In the genomic region with DNA sequence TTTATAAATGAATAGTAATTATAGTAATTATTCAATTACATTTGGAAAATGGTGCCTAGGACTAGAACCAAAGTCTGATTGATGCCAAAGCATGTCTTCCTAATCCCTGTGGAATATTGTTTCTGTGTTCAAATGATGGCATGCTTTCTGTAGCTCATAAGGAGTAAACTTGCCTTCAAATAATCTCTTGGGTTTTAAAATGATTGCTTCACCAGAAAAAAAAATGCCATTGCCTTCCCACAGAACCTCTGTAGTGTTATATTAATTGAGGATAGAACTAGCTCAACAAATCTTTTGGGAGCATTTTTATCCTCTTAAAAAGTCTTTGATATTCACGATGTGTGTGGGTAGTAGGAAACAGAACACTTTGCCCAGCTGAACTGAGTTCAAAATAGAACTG, we compare ENCODE assay signal across 2 cellular contexts.
TF ChIP-seq lines count a peak whose summit lies in the region.

No MANE protein-coding gene starts in this region.

TF ChIP-seq in SK-N-SH, 30 proteins besides CTCF, POLR2A, EP300 and RAD21 (continued from another document):
- TF ChIP-seq RCOR1 (IDR thresholded peaks at IDR 0.05; ENCODE audit: low read length) (no peak), RFX5 (IDR thresholded peaks at IDR 0.05; ENCODE audit: low read length) (no peak), REST (IDR thresholded peaks at IDR 0.05; ENCODE audit: low read depth, low read length) (no peak), JUND (IDR thresholded peaks at IDR 0.05) (no peak), ELF1 (IDR thresholded peaks at IDR 0.05) (no peak), GATA2 (CRISPR knock-in tag; IDR thresholded peaks at IDR 0.05) (no peak), SMC3 (IDR thresholded peaks at IDR 0.05; ENCODE audit: low read depth, low read length) (no peak), NRF1 (IDR thresholded peaks at IDR 0.05; ENCODE audit: low read depth, low read length) (no peak), EZH2phosphoT487 (IDR thresholded peaks at IDR 0.05; ENCODE audit: borderline replicate concordance, low read depth) (no peak), FOSL2 (IDR thresholded peaks at IDR 0.05; ENCODE audit: borderline replicate concordance, low read depth) (no peak)
- TF ChIP-seq, protein P1, sequence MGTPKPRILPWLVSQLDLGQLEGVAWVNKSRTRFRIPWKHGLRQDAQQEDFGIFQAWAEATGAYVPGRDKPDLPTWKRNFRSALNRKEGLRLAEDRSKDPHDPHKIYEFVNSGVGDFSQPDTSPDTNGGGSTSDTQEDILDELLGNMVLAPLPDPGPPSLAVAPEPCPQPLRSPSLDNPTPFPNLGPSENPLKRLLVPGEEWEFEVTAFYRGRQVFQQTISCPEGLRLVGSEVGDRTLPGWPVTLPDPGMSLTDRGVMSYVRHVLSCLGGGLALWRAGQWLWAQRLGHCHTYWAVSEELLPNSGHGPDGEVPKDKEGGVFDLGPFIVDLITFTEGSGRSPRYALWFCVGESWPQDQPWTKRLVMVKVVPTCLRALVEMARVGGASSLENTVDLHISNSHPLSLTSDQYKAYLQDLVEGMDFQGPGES (IDR thresholded peaks at IDR 0.05; ENCODE audit: low read depth, low read length): no peak
- TF ChIP-seq, protein P2, sequence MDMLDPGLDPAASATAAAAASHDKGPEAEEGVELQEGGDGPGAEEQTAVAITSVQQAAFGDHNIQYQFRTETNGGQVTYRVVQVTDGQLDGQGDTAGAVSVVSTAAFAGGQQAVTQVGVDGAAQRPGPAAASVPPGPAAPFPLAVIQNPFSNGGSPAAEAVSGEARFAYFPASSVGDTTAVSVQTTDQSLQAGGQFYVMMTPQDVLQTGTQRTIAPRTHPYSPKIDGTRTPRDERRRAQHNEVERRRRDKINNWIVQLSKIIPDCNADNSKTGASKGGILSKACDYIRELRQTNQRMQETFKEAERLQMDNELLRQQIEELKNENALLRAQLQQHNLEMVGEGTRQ (IDR thresholded peaks at IDR 0.05; ENCODE audit: borderline replicate concordance, low read depth, low read length): no peak
TF ChIP-seq in SK-N-SH: peak in this region for 0.

TF ChIP-seq in SK-N-SH treated with all-trans-retinoic acid at 6 μM for 48 hours, 23 proteins besides CTCF, POLR2A, EP300 and RAD21 (continued from another document):
- no peak for TF ChIP-seq TSHZ2 (CRISPR knock-in tag; IDR thresholded peaks at IDR 0.05)
- TF ChIP-seq ESRRG (CRISPR knock-in tag; IDR thresholded peaks at IDR 0.05): no peak
- TF ChIP-seq ZFP3 (CRISPR knock-in tag; IDR thresholded peaks at IDR 0.05): no peak
- TF ChIP-seq RARB (CRISPR knock-in tag; IDR thresholded peaks at IDR 0.05): no peak
- no peak for TF ChIP-seq CSDC2 (CRISPR knock-in tag; IDR thresholded peaks at IDR 0.05)
- TF ChIP-seq ZC3H10 (CRISPR knock-in tag; IDR thresholded peaks at IDR 0.05): no peak
- TF ChIP-seq ARNTL (CRISPR knock-in tag; IDR thresholded peaks at IDR 0.05; ENCODE audit: borderline replicate concordance, low read depth): no peak
- no peak for TF ChIP-seq POU6F1 (CRISPR knock-in tag; IDR thresholded peaks at IDR 0.05; ENCODE audit: borderline replicate concordance, low read depth)
- TF ChIP-seq ISL1 (CRISPR knock-in tag; IDR thresholded peaks at IDR 0.05): no peak
- TF ChIP-seq PATZ1 (CRISPR knock-in tag; IDR thresholded peaks at IDR 0.05; ENCODE audit: borderline replicate concordance): no peak
- TF ChIP-seq SNAI2 (CRISPR knock-in tag; IDR thresholded peaks at IDR 0.05): no peak
- no peak for TF ChIP-seq PPARA (CRISPR knock-in tag; IDR thresholded peaks at IDR 0.05; ENCODE audit: borderline replicate concordance)
- TF ChIP-seq TOX (CRISPR knock-in tag; IDR thresholded peaks at IDR 0.05; ENCODE audit: borderline replicate concordance): no peak
- TF ChIP-seq ZNF8 (CRISPR knock-in tag; IDR thresholded peaks at IDR 0.05): no peak
- TF ChIP-seq CREB5 (CRISPR knock-in tag; IDR thresholded peaks at IDR 0.05; ENCODE audit: low read depth): no peak
